In the genomic region with DNA sequence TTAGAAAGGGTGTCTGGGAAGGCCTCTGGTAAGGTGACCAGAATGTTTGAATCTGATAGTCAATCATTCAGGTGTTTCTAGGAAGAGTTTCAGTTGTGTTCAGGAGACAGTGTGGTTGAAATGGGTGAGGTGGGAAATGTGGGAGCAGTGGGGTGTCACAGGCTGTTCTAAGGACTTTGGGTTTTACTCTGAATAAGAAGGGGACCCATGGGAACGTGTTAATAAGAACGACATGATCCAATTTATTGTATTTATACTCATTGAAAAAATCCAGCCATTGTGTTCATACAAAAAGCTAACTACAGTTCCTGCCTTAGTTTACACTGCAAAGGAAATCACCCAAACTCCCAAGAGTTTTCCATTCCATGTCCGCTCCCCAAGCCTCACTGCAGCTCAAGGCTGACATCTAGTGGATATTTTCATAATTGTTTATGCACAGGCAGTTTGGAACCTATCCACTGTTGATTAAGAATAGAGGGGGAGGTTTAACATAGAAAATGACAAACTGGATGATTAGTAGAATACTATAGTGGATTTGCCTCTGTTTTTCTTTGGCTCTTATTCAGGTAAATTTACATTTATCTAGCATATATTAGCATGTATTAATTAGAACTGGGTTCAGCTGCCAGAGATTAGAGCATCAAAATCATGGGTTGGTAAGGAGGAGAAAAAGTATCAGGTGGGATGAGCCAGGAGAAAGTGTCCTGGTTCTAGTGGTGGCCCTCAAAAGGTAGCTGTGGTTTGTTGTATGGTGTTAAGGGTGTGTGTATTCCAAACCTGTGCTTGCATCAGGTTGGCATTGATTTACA, we compare ENCODE assay signal across 8 cellular contexts. TPM values are rescaled to one million over a fixed set of nuclear protein-coding genes. Genes with fewer than 3 reads are reported as not detected.
DNase-seq lines count a peak whose midpoint lies in the region; ATAC-seq, FAIRE-seq and TF ChIP-seq lines count a peak whose summit lies in the region.

No MANE protein-coding gene starts in this region.

- no peak for FAIRE-seq in HTR-8/SVneo (lab: Jason Lieb, UNC)

- ATAC-seq in GM18868 (IDR thresholded peaks at IDR 0.05; ENCODE audit: unreplicated experiment) (peak; percentile 42), GM19324 (IDR thresholded peaks at IDR 0.05; ENCODE audit: low FRiP score, unreplicated experiment) (no peak), HG03097 (IDR thresholded peaks at IDR 0.05; ENCODE audit: low FRiP score, unreplicated experiment) (no peak)

- peak overlapping the region in 26 of 59 donors; percentile 1 to 67 (median 22) for H3K27ac ChIP-seq in dorsolateral prefrontal cortex

- in situ Hi-C loops in Caki2 (cut with HindIII; ENCODE audit: low pct_unique_long_range_greater_than_20kb, low sequenced_read_pairs) = no loop called here

- DNase-seq in Caki2 (ENCODE audit: low read depth) = peak; percentile 54
- peak; percentile 38 for DNase-seq in HTR-8/SVneo (ENCODE audit: insufficient read length, low spot score)
- DNase-seq in OCI-M1 (lab: John Stamatoyannopoulos, UW) = peak; percentile 84
- peak in 3 of 10 donors; percentile 34 to 54 (median 53) for DNase-seq in dorsolateral prefrontal cortex
- DNase-seq in lung microvascular endothelial cell (ENCODE audit: low read depth in 2 of 2) = peak; percentile 75 to 83

- TF ChIP-seq CTCF in dorsolateral prefrontal cortex (IDR thresholded peaks at IDR 0.05 in 54 of 56, conservative IDR thresholded peaks at IDR 0.05 in 2 of 56; ENCODE audit: low read depth in 1 of 56, partially characterized antibody in 56 of 56) = peak; percentile 82 to 99 (median 93)

- H3K27me3 ChIP-seq in dorsolateral prefrontal cortex = no peaks in the 10 kb centered on the region

- H3K4me3 ChIP-seq in dorsolateral prefrontal cortex = no peak overlapping the region

- intact Hi-C loops in dorsolateral prefrontal cortex (cut with DNase I) = loop anchor here (2.0 to 10.0 kb wide), 7 partner anchors 101 to 1413 kb away; partner anchors contain the start of genes MSANTD3 (in 2 of the 2), TEX10 (in 1 of the 2) and TMEFF1 (in 1 of the 2)

RNA-seq across cellular contexts. Expression of gene CAVIN4, which starts 17.7 kb away (rescaled TPM):
- 0.74 TPM in 1 of 2 replicates, not detected in the other for total RNA-seq in Caki2 (2014; rRNA removed; shearing (Covaris generic); ENCODE audit: low replicate concordance)
- 1 to 10 TPM; 2.1 to 7.0 (median 4.3) TPM for total RNA-seq in dorsolateral prefrontal cortex
- 1.8 and 2.0 TPM in 2 replicates for total RNA-seq in lung microvascular endothelial cell
